In the genomic region with DNA sequence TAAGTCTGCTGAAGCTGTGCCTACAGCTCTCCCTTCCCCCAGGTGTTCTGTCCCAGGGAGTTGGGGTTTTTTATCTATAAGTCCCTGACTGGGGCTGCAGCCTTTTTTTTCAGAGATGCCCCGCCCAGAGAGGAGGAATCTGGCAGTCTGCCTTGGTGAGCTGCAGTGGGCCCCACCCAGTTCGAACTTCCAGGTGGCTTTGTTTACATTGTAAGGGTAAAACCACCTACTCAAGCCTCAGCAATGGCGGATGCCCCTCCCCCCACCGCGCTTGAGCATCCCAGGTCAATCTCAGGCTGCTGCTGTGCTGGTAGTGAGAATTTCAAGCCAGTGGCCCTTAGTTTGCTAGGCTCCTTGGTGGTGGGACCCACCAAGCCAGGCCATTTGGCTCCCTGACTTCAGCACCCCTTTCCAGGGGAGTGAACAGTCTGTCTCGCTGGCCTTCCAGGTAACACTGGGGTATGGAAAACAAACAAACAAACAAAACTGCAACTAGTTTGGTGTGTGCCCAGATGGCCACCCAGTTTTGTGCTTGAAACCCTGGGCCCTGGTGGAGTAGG, we compare ENCODE assay signal across 15 cellular contexts.
A peak's percentile ranks its signal among the peaks of the same experiment; 100 is the strongest.
DNase-seq lines count a peak whose midpoint lies in the region; ATAC-seq, FAIRE-seq and TF ChIP-seq lines count a peak whose summit lies in the region.
"Had no signal": no experiment of that assay in that cellular context is flagged by ENCODE, and none has a peak within 500 bp of the region (broad histone marks: within the 10 kb centered on the region; RNA-seq: fewer than 3 reads in every experiment).

No MANE protein-coding gene starts in this region.

- H2AK5ac ChIP-seq in H1 (ENCODE audit: low read depth, low read length): no peak overlapping the region

- no peaks in the 10 kb centered on the region for H3K9me3 ChIP-seq in H1 (ENCODE audit: insufficient read depth in 2 of 2, low read depth in 1 of 2, low read length in 1 of 2)
- peaks cover 0 to 7% (median 0%) of the 10 kb centered on the region in 4 donors for H3K9me3 ChIP-seq in stomach

- peak overlapping the region; percentile 44; the same call in 1 of the 2 replicates for H2BK5ac ChIP-seq in H1 (ENCODE audit: low read depth, low read length)

- H3K79me2 ChIP-seq in H1 (ENCODE audit: control insufficient read depth in 1 of 2, insufficient read depth in 2 of 2, low read length in 2 of 2): no peaks in the 10 kb centered on the region
- H3K79me2 ChIP-seq: parathyroid adenoma had no signal

- no peak overlapping the region for H2BK15ac ChIP-seq in H1 (ENCODE audit: low read length)

- no peak overlapping the region for H3K27ac ChIP-seq in H1 (ENCODE audit: low read depth, low read length)
- H3K27ac ChIP-seq in stomach: no peak overlapping the region
- H3K27ac ChIP-seq: parathyroid adenoma had no signal

- intact Hi-C loops in stomach (cut with DNase I; ENCODE audit: low total_unique reads): no loop called here

- H4K91ac ChIP-seq in H1 (replicated peaks; ENCODE audit: insufficient read length, low read length): peak overlapping the region; percentile 85

- H3K4me3 ChIP-seq in H1 (ENCODE audit: extremely low read depth in 1 of 4, insufficient read depth in 2 of 4, low read depth in 3 of 4, low read length in 4 of 4): no peak overlapping the region
- H3K4me3 ChIP-seq in stomach: no peak overlapping the region
- H3K4me3 ChIP-seq: K562 had no signal

- 0 out of 2 replicates have a peak overlapping the region, but pooled peaks have one; percentile 13 for H2BK20ac ChIP-seq in H1 (ENCODE audit: low read length)

- POLR2A ChIA-PET in H1 (lab: Charles Lee; ENCODE audit: partially characterized antibody): no interaction called here

- H3K4me3 Mint-ChIP-seq in effector memory CD8-positive, alpha-beta T cell: no peak overlapping the region
- H3K4me3 Mint-ChIP-seq: activated CD4-positive, alpha-beta T cell treated with anti-CD3 and anti-CD28 coated beads, Interleukin-2, amount 10 ng/mL, durations not matched to agents 7 days and 5 days; activated T-helper 1 cell treated with anti-CD3 and anti-CD28 coated beads, Interleukin-12 subunit alpha, Interleukin-12 subunit beta, Interleukin-2, Interleukin-4 antibody, amounts not matched to agents 30 ng/mL and 10 ng/mL and 1 ng/mL, durations not matched to agents 14 hours and 24 hours and 36 hours had no signal

- ATAC-seq in effector memory CD8-positive, alpha-beta T cell (replicated peaks): no peak
- ATAC-seq: K562 had no signal

- TF ChIP-seq POLR2A in H1 (IDR thresholded peaks at IDR 0.05; ENCODE audit: control extremely low read depth in 1 of 2, low read depth in 2 of 2, low read length in 2 of 2): no peak
- TF ChIP-seq POLR2A in stomach (IDR thresholded peaks at IDR 0.05): no peak

- no peaks in the 10 kb centered on the region for H3K36me3 Mint-ChIP-seq in effector memory CD8-positive, alpha-beta T cell (ENCODE audit: insufficient read depth)

- H3K23me2 ChIP-seq in H1 (ENCODE audit: low read depth, low read length): no peaks in the 10 kb centered on the region

- H3K4me1 ChIP-seq in H1 (replicated peaks in 1 of 4; ENCODE audit: control insufficient read depth in 3 of 4, insufficient read depth in 4 of 4, low read length in 3 of 4): peaks cover 0 to 3% (median 2%) of the 10 kb centered on the region in 4 experiments; a peak in 3 of 7 replicates
- peaks cover 0 to 4% (median 0%) of the 10 kb centered on the region in 4 donors for H3K4me1 ChIP-seq in stomach
- H3K4me1 ChIP-seq: parathyroid adenoma had no signal

- no peak overlapping the region for H3K27ac Mint-ChIP-seq in effector memory CD8-positive, alpha-beta T cell
- H3K27ac Mint-ChIP-seq: activated CD4-positive, alpha-beta T cell treated with anti-CD3 and anti-CD28 coated beads, Interleukin-2, amount 10 ng/mL, durations not matched to agents 7 days and 5 days; activated T-helper 1 cell treated with anti-CD3 and anti-CD28 coated beads, Interleukin-12 subunit alpha, Interleukin-12 subunit beta, Interleukin-2, Interleukin-4 antibody, amounts not matched to agents 30 ng/mL and 10 ng/mL and 1 ng/mL, durations not matched to agents 14 hours and 24 hours and 36 hours had no signal

- no peak overlapping the region for H3K9ac ChIP-seq in H1 (replicated peaks in 1 of 4; ENCODE audit: extremely low read depth in 1 of 4, low read depth in 3 of 4, low read length in 3 of 4)
- H3K9ac ChIP-seq: parathyroid adenoma had no signal

- CTCF ChIA-PET in H1 (lab: Charles Lee; ENCODE audit: partially characterized antibody): interaction anchor here (0.7 kb wide), 1 partner anchor 1058 kb away, joined by 3 read pairs; no protein-coding TSS in a partner anchor

- peak overlapping the region; percentile 89; the same call in 1 of the 2 replicates for H4K8ac ChIP-seq in H1 (ENCODE audit: extremely low read depth, insufficient read depth, low read length)

- WGBS in H1 (ENCODE audit: extremely low coverage in 1 of 2, insufficient coverage in 1 of 2, insufficient read length in 1 of 2, insufficient replicate concordance in 2 of 2, low coverage in 1 of 2, low lambda C conversion rate in 2 of 2, missing lambda C conversion rate in 1 of 2), 2 experiments: 44% methylated on average over 6 of the region's 6 CpGs; no CpG with 5 or more reads in 1 of the 2 experiments
- WGBS in stomach, 5 donors: 10 to 43% (median 21%) methylated on average over 6 of the region's 6 CpGs

- TF ChIP-seq CTCF in H1 (IDR thresholded peaks at IDR 0.05; ENCODE audit: control extremely low read depth in 1 of 3, insufficient read depth in 1 of 3, low read depth in 1 of 3, low read length in 3 of 3) (no peak), stomach (IDR thresholded peaks at IDR 0.05) (no peak)

- H3K4ac ChIP-seq in H1 (replicated peaks; ENCODE audit: insufficient read length, low read depth, low read length): no peak overlapping the region

- peak in 1 of 2 experiments; percentile 6; a peak in 1 of 4 replicates for TF ChIP-seq RAD21 in H1 (IDR thresholded peaks at IDR 0.05 in 1 of 2, conservative IDR thresholded peaks at IDR 0.05 in 1 of 2; ENCODE audit: low read depth in 2 of 2, low read length in 2 of 2)

- H3K4me2 ChIP-seq in H1 (ENCODE audit: insufficient read depth in 1 of 2, low read depth in 2 of 2, low read length in 2 of 2): peak overlapping the region in 1 of 2 experiments; percentile 54; a peak in 2 of 4 replicates

- no peaks in the 10 kb centered on the region for H4K20me1 ChIP-seq in H1 (replicated peaks in 1 of 2; ENCODE audit: control insufficient read depth in 1 of 2, insufficient read depth in 2 of 2, low read length in 2 of 2)

- no peak overlapping the region for H2BK120ac ChIP-seq in H1 (replicated peaks; ENCODE audit: low read depth, low read length)

- peak; percentile 24 for FAIRE-seq in H1 (lab: Jason Lieb, UNC)
- FAIRE-seq: astrocyte, K562 had no signal

- peak overlapping the region; percentile 62 for H3K18ac ChIP-seq in H1 (ENCODE audit: extremely low read depth, low read length)

- no peak overlapping the region for H3K56ac ChIP-seq in H1 (replicated peaks; ENCODE audit: insufficient read length, low read depth, low read length)

- H2BK12ac ChIP-seq in H1 (ENCODE audit: low read depth, low read length): peak overlapping the region; percentile 68; the same call in 1 of the 2 replicates

- H3K14ac ChIP-seq in H1 (ENCODE audit: insufficient read length): no peak overlapping the region

- no peaks in the 10 kb centered on the region for H3K27me3 Mint-ChIP-seq in effector memory CD8-positive, alpha-beta T cell
- H3K27me3 Mint-ChIP-seq: activated CD4-positive, alpha-beta T cell treated with anti-CD3 and anti-CD28 coated beads, Interleukin-2, amount 10 ng/mL, durations not matched to agents 7 days and 5 days had no signal

- H2AFZ ChIP-seq in H1 (ENCODE audit: low read length): peak overlapping the region; percentile 92
- H2AFZ ChIP-seq: parathyroid adenoma had no signal

- no peaks in the 10 kb centered on the region for H3K79me1 ChIP-seq in H1 (ENCODE audit: low read depth, low read length)

- no peaks in the 10 kb centered on the region for H3K4me1 Mint-ChIP-seq in effector memory CD8-positive, alpha-beta T cell (ENCODE audit: low read depth in 2 of 2)
- H3K4me1 Mint-ChIP-seq: activated CD4-positive, alpha-beta T cell treated with anti-CD3 and anti-CD28 coated beads, Interleukin-2, amount 10 ng/mL, durations not matched to agents 7 days and 5 days had no signal

- H3K36me3 ChIP-seq in H1 (ENCODE audit: control insufficient read depth in 2 of 4, insufficient read depth in 4 of 4, low read length in 3 of 4) (no peaks in the 10 kb centered on the region), stomach (no peaks in the 10 kb centered on the region)

- H3K23ac ChIP-seq in H1 (ENCODE audit: insufficient read length): no peak overlapping the region

- no peaks in the 10 kb centered on the region for H3K27me3 ChIP-seq in H1 (replicated peaks in 1 of 4; ENCODE audit: control insufficient read depth in 3 of 4, extremely low read depth in 1 of 4, insufficient read depth in 3 of 4, low read length in 3 of 4)
- no peaks in the 10 kb centered on the region for H3K27me3 ChIP-seq in stomach

- TF ChIP-seq EP300 in H1 (IDR thresholded peaks at IDR 0.05; ENCODE audit: borderline replicate concordance in 1 of 2, low read depth in 2 of 2, low read length in 2 of 2) (0 out of 3 replicates have a peak, but pooled peaks of 1 of the 2 experiments have one; percentile 8), stomach (IDR thresholded peaks at IDR 0.05) (no peak)

- peaks cover 0 to 4% of the 10 kb centered on the region in 2 donors for H3K9me3 Mint-ChIP-seq in effector memory CD8-positive, alpha-beta T cell
- H3K9me3 Mint-ChIP-seq: activated CD4-positive, alpha-beta T cell treated with anti-CD3 and anti-CD28 coated beads, Interleukin-2, amount 10 ng/mL, durations not matched to agents 7 days and 5 days; activated T-helper 1 cell treated with anti-CD3 and anti-CD28 coated beads, Interleukin-12 subunit alpha, Interleukin-12 subunit beta, Interleukin-2, Interleukin-4 antibody, amounts not matched to agents 30 ng/mL and 10 ng/mL and 1 ng/mL, durations not matched to agents 14 hours and 24 hours and 36 hours had no signal

- no peak overlapping the region for H4K5ac ChIP-seq in H1 (ENCODE audit: insufficient read length, low read depth, low read length)

- DNase-seq in NCI-H2107 treated with DMSO at 0.1 percent for 48 hours (lab: John Stamatoyannopoulos, UW; ENCODE audit: unreplicated experiment) (peak; percentile 24), NCI-H2107 (lab: John Stamatoyannopoulos, UW) (no peak), NCI-H510A treated with DMSO at 0.1 percent for 48 hours (lab: John Stamatoyannopoulos, UW) (peak; percentile 92), H1 (ENCODE audit: low read depth in 1 of 2, low spot score in 2 of 2) (peak; percentile 49 to 71), stomach (peak; percentile 65), HuH-7.5 (ENCODE audit: low spot score) (no peak)
- no peak for DNase-seq in activated CD8-positive, alpha-beta memory T cell treated with anti-CD3 and anti-CD28 coated beads, Interleukin-2, amount 50 U/mL, for 4 hours
- no peak for DNase-seq in effector memory CD8-positive, alpha-beta T cell
- DNase-seq: activated CD4-positive, alpha-beta T cell treated with anti-CD3 and anti-CD28 coated beads, Interleukin-2, amount 10 ng/mL, durations not matched to agents 7 days and 5 days; effector CD8-positive, alpha-beta T cell; SW 1271 had no signal

TF ChIP-seq in H1, 55 proteins besides CTCF, POLR2A, EP300 and RAD21 (continues in another document):
- TF ChIP-seq TAF1 (IDR thresholded peaks at IDR 0.05; ENCODE audit: low read depth, low read length) (0 out of 2 replicates have a peak, but pooled peaks have one; percentile 37), YY1 (IDR thresholded peaks at IDR 0.05; ENCODE audit: low read depth, low read length) (peak; percentile 91)

Comparison
In these comparisons a context has a peak if more than half of its experiments do, and no peak if none do; other contexts are left out.
1. DNase-seq: peak in NCI-H2107 treated with DMSO at 0.1 percent for 48 hours (single experiment), NCI-H510A treated with DMSO at 0.1 percent for 48 hours (single experiment), H1 (2 of 2) and stomach (single experiment); none in NCI-H2107 (single experiment), HuH-7.5 (single experiment), activated CD8-positive, alpha-beta memory T cell treated with anti-CD3 and anti-CD28 coated beads, Interleukin-2, amount 50 U/mL, for 4 hours (single experiment) and effector memory CD8-positive, alpha-beta T cell (0 of 3).